Comparison of ENCODE assay signal across 9 cellular contexts in genomic region chr22:36010913-36011312, GRCh38. TPM values are rescaled to one million over a fixed set of nuclear protein-coding genes. Genes with fewer than 3 reads are reported as not detected.
DNase-seq lines count a peak whose midpoint lies in the region; TF ChIP-seq lines count a peak whose summit lies in the region.
"Had no signal": no experiment of that assay in that cellular context is flagged by ENCODE, and none has a peak within 500 bp of the region (broad histone marks: within the 10 kb centered on the region; RNA-seq: fewer than 3 reads in every experiment).

No MANE protein-coding gene starts in this region.

- H3K9ac ChIP-seq in rectal smooth muscle tissue (ENCODE audit: low read length): no peak overlapping the region

- no peaks in the 10 kb centered on the region for H3K9me3 ChIP-seq in SJSA1 (replicated peaks)

- H3K27me3 ChIP-seq in SJSA1 (replicated peaks): no peaks in the 10 kb centered on the region
- H3K27me3 ChIP-seq in rectal smooth muscle tissue (ENCODE audit: control insufficient read depth, insufficient read depth, low read length): no peaks in the 10 kb centered on the region
- H3K27me3 ChIP-seq in dorsolateral prefrontal cortex: no peaks in the 10 kb centered on the region

- no peaks in the 10 kb centered on the region; the same call in 1 of the 2 replicates for H3K36me3 ChIP-seq in SJSA1
- no peaks in the 10 kb centered on the region for H3K36me3 ChIP-seq in rectal smooth muscle tissue (ENCODE audit: control insufficient read depth, insufficient read depth, low read length)

- intact Hi-C loops in dorsolateral prefrontal cortex (cut with DNase I): no loop called here

- DNase-seq in EL: peak; percentile 90
- peak in 1 of 2 experiments; percentile 57 for DNase-seq in SJSA1 (ENCODE audit: low read depth in 1 of 2, low spot score in 2 of 2)
- DNase-seq in fibroblast of villous mesenchyme (ENCODE audit: low read depth): peak; percentile 89
- DNase-seq in SW480 (ENCODE audit: low spot score): no peak
- DNase-seq in dorsolateral prefrontal cortex: no peak
- no peak for DNase-seq in NCI-H187 treated with DMSO at 0.1 percent for 48 hours (lab: John Stamatoyannopoulos, UW)
- DNase-seq in NCI-H510A (lab: John Stamatoyannopoulos, UW): no peak
- DNase-seq: effector CD8-positive, alpha-beta T cell had no signal

- H3K27ac ChIP-seq in SJSA1 (0 out of 2 replicates have a peak overlapping the region, but pooled peaks have one; percentile 25), rectal smooth muscle tissue (ENCODE audit: low read depth, low read length) (peak overlapping the region; percentile 66), dorsolateral prefrontal cortex (no peak overlapping the region)

- H3K4me1 ChIP-seq in SJSA1 (replicated peaks) (peaks cover 24% of the 10 kb centered on the region), rectal smooth muscle tissue (ENCODE audit: control insufficient read depth, insufficient read depth, low read length) (peaks cover 47% of the 10 kb centered on the region)

- no peak overlapping the region for H3K4me3 ChIP-seq in SJSA1
- no peak overlapping the region for H3K4me3 ChIP-seq in fibroblast of villous mesenchyme (ENCODE audit: low read depth, low read length)
- H3K4me3 ChIP-seq in rectal smooth muscle tissue (ENCODE audit: low read length): no peak overlapping the region
- H3K4me3 ChIP-seq in dorsolateral prefrontal cortex: no peak overlapping the region

- TF ChIP-seq CTCF in fibroblast of villous mesenchyme (IDR thresholded peaks at IDR 0.05; ENCODE audit: insufficient read depth, low read depth, low read length): no peak
- no peak for TF ChIP-seq CTCF in dorsolateral prefrontal cortex (IDR thresholded peaks at IDR 0.05 in 54 of 56, conservative IDR thresholded peaks at IDR 0.05 in 2 of 56; ENCODE audit: low read depth in 1 of 56, partially characterized antibody in 56 of 56)

RNA-seq across cellular contexts. Expression of gene RBFOX2, which starts 17.7 kb away (rescaled TPM):
- total RNA-seq in SJSA1 (2014; rRNA removed; shearing (Covaris generic)): 92.3 and 144 TPM in 2 replicates
- total RNA-seq in fibroblast of villous mesenchyme (160 and 174 TPM in 2 replicates), dorsolateral prefrontal cortex (100 to 1,000 TPM in 116 of 120 experiments, 10 to 100 TPM in 4; 65.0 to 238 (median 170) TPM)

Comparison
In these comparisons a context has a peak if more than half of its experiments do, and no peak if none do; other contexts are left out.
1. DNase-seq: peak in EL (single experiment) and fibroblast of villous mesenchyme (single experiment); none in SW480 (single experiment), dorsolateral prefrontal cortex (0 of 10), NCI-H187 treated with DMSO at 0.1 percent for 48 hours (single experiment) and NCI-H510A (single experiment).
2. H3K27ac ChIP-seq: peak in SJSA1 (single experiment) and rectal smooth muscle tissue (single experiment); none in dorsolateral prefrontal cortex (0 of 59).